In genomic region chr6:38567436-38567835, GRCh38 we compare ENCODE assay signal across 7 cellular contexts.
DNase-seq lines count a peak whose midpoint lies in the region; ATAC-seq and TF ChIP-seq lines count a peak whose summit lies in the region.

No MANE protein-coding gene starts in this region.

- intact Hi-C loops in IMR-90 (cut with micrococcal nuclease), result loop anchor here (2.0 to 10.0 kb wide), 2 partner anchors 67 to 423 kb away; no protein-coding TSS in a partner anchor

- no peak for TF ChIP-seq CTCF in IMR-90 (conservative IDR thresholded peaks at IDR 0.05; ENCODE audit: low read depth, low read length)
- TF ChIP-seq CTCF in suprapubic skin (IDR thresholded peaks at IDR 0.05), result no peak

- no peak overlapping the region for H3K27ac ChIP-seq in IMR-90 (ENCODE audit: insufficient read depth, low read length)
- H3K27ac ChIP-seq in suprapubic skin, result no peak overlapping the region

- no peak overlapping the region for H2BK20ac ChIP-seq in IMR-90 (ENCODE audit: low read depth, low read length)

- TF ChIP-seq POLR2A in IMR-90 (IDR thresholded peaks at IDR 0.05; ENCODE audit: low read depth, low read length), result no peak
- no peak for TF ChIP-seq POLR2A in suprapubic skin (IDR thresholded peaks at IDR 0.05)

- TF ChIP-seq RAD21 in IMR-90 (IDR thresholded peaks at IDR 0.05; ENCODE audit: low read length), result no peak

- H3K4ac ChIP-seq in IMR-90 (ENCODE audit: low read depth, low read length), result no peak overlapping the region

- no peak for TF ChIP-seq EP300 in suprapubic skin (IDR thresholded peaks at IDR 0.05)

- no peak overlapping the region for H2AFZ ChIP-seq in IMR-90 (replicated peaks; ENCODE audit: low read length, poor library complexity)

- H3K4me3 ChIP-seq in IMR-90 (ENCODE audit: insufficient read depth, low read depth, low read length) (no peak overlapping the region), suprapubic skin (no peak overlapping the region)

- H4K20me1 ChIP-seq in IMR-90 (ENCODE audit: insufficient read depth, low read length), result no peaks in the 10 kb centered on the region

- no peaks in the 10 kb centered on the region; a peak in 1 of 4 replicates for H3K79me1 ChIP-seq in IMR-90 (ENCODE audit: low read depth in 1 of 2, low read length in 2 of 2)

- POLR2A ChIA-PET in IMR-90 (lab: Charles Lee; ENCODE audit: unreplicated experiment), result no interaction called here

- H3K9me3 ChIP-seq in IMR-90 (ENCODE audit: control insufficient read depth, insufficient read depth, low read length) (no peaks in the 10 kb centered on the region), suprapubic skin (no peaks in the 10 kb centered on the region)

- H3K9ac ChIP-seq in IMR-90 (ENCODE audit: low read depth, low read length), result no peak overlapping the region

- H3K23ac ChIP-seq in IMR-90 (ENCODE audit: low read depth, low read length), result no peak overlapping the region

- H4K8ac ChIP-seq in IMR-90 (ENCODE audit: low read depth in 2 of 2, low read length in 2 of 2), result no peak overlapping the region

- H3K4me1 ChIP-seq in IMR-90 (ENCODE audit: control insufficient read depth, insufficient read depth, low read length), result no peaks in the 10 kb centered on the region
- no peaks in the 10 kb centered on the region for H3K4me1 ChIP-seq in suprapubic skin

- no peak overlapping the region for H4K5ac ChIP-seq in IMR-90 (ENCODE audit: low read depth, low read length)

- H3K9me1 ChIP-seq in IMR-90 (ENCODE audit: insufficient read depth, low read length), result no peaks in the 10 kb centered on the region

- H3K27me3 ChIP-seq in IMR-90 (ENCODE audit: control insufficient read depth, insufficient read depth, low read length), result no peaks in the 10 kb centered on the region
- H3K27me3 ChIP-seq in suprapubic skin, result no peaks in the 10 kb centered on the region

- H3K14ac ChIP-seq in IMR-90 (replicated peaks; ENCODE audit: low read depth, low read length), result no peak overlapping the region

- H2BK15ac ChIP-seq in IMR-90 (ENCODE audit: low read depth, low read length), result no peak overlapping the region

- dilution Hi-C loops in IMR-90 (cut with HindIII; ENCODE audit: low sequenced_read_pairs, unreplicated experiment), result no loop called here

- peak; percentile 81 for ATAC-seq in IMR-90 (ENCODE audit: low read depth)
- ATAC-seq in GM21381 (IDR thresholded peaks at IDR 0.05; ENCODE audit: unreplicated experiment), result no peak
- ATAC-seq in HG02870 (IDR thresholded peaks at IDR 0.05; ENCODE audit: unreplicated experiment), result no peak

- no peak overlapping the region for H3K56ac ChIP-seq in IMR-90 (ENCODE audit: extremely low read depth, insufficient read depth, low read length)

- H3K36me3 ChIP-seq in IMR-90 (ENCODE audit: control insufficient read depth, insufficient read depth, low read length) (no peaks in the 10 kb centered on the region), suprapubic skin (no peaks in the 10 kb centered on the region)

- in situ Hi-C loops in IMR-90 (cut with MboI; ENCODE audit: low sequenced_read_pairs), result no loop called here

- no peak overlapping the region for H3K18ac ChIP-seq in IMR-90 (ENCODE audit: low read depth, low read length)

- H2BK120ac ChIP-seq in IMR-90 (ENCODE audit: low read depth, low read length), result no peak overlapping the region

- no peak overlapping the region for H3K4me2 ChIP-seq in IMR-90 (ENCODE audit: low read depth, low read length)

- no peak overlapping the region for H2AK5ac ChIP-seq in IMR-90 (ENCODE audit: low read depth, low read length)

- WGBS in IMR-90 (ENCODE audit: extremely low coverage in 2 of 2, insufficient read length in 1 of 2), 2 experiments, result no CpG with 5 or more reads among the region's 5 CpGs
- 27% methylated on average over 5 of the region's 5 CpGs for WGBS in suprapubic skin

- H4K91ac ChIP-seq in IMR-90 (ENCODE audit: insufficient read depth, low read depth, low read length), result no peak overlapping the region

- H2BK5ac ChIP-seq in IMR-90 (ENCODE audit: low read depth, low read length, poor library complexity, severe bottlenecking), result no peak overlapping the region

- DNase-seq in IMR-90, result peak; percentile 93
- DNase-seq in SHP77 (lab: John Stamatoyannopoulos, UW), result peak; percentile 72 to 80
- peak; percentile 81 for DNase-seq in glomerular visceral epithelial cell (ENCODE audit: extremely low spot score)
- peak; percentile 78 to 89 for DNase-seq in suprapubic skin (ENCODE audit: low spot score in 2 of 2)
- no peak for DNase-seq in SIG-M5 treated with dmso at 0.1 percent for 504 hours (lab: John Stamatoyannopoulos, UW; ENCODE audit: unreplicated experiment)

- CTCF ChIA-PET in IMR-90 (lab: Yijun Ruan, JAX), result interaction anchor here (0.6 kb wide), 1 partner anchor 741 kb away, joined by 4 read pairs; no protein-coding TSS in a partner anchor

- no TSS peak for BruUV-seq in IMR-90 (replicated peaks; lab: Mats Ljungman, UMichigan)

- H2AK9ac ChIP-seq in IMR-90 (replicated peaks; ENCODE audit: low read depth, low read length, poor library complexity), result no peak overlapping the region

TF ChIP-seq in IMR-90, 13 proteins besides CTCF, POLR2A, EP300 and RAD21:
- no peak for TF ChIP-seq ELK1 (IDR thresholded peaks at IDR 0.05; ENCODE audit: borderline replicate concordance, low read depth, low read length)
- no peak for TF ChIP-seq MAFK (IDR thresholded peaks at IDR 0.05; ENCODE audit: low read depth, low read length)
- TF ChIP-seq MXI1 (IDR thresholded peaks at IDR 0.05; ENCODE audit: borderline replicate concordance, low read depth, low read length), result no peak
- TF ChIP-seq BHLHE40 (IDR thresholded peaks at IDR 0.05; ENCODE audit: low read depth, low read length), result no peak
- no peak for TF ChIP-seq RCOR1 (IDR thresholded peaks at IDR 0.05; ENCODE audit: insufficient replicate concordance, low read length)
- TF ChIP-seq USF2 (IDR thresholded peaks at IDR 0.05; ENCODE audit: low read depth, low read length), result no peak
- no peak for TF ChIP-seq FOS (IDR thresholded peaks at IDR 0.05; ENCODE audit: low read depth, low read length)
- TF ChIP-seq SMC3 (IDR thresholded peaks at IDR 0.05; ENCODE audit: low read depth, low read length), result no peak
- no peak for TF ChIP-seq MAZ (IDR thresholded peaks at IDR 0.05; ENCODE audit: borderline replicate concordance, low read depth, low read length)
- TF ChIP-seq NFE2L2 (IDR thresholded peaks at IDR 0.05; ENCODE audit: low read depth, low read length), result no peak
